Comparison of ENCODE assay signal across 22 cellular contexts in genomic region chrX:45601052-45601451, GRCh38.
DNase-seq lines count a peak whose midpoint lies in the region; ATAC-seq and TF ChIP-seq lines count a peak whose summit lies in the region.
"Had no signal": no experiment of that assay in that cellular context is flagged by ENCODE, and none has a peak within 500 bp of the region (broad histone marks: within the 10 kb centered on the region; RNA-seq: fewer than 3 reads in every experiment).

No MANE protein-coding gene starts in this region.

- no peak overlapping the region for H2BK15ac ChIP-seq in neuronal stem cell (ENCODE audit: low read length)

- H3K27me3 ChIP-seq in HAP-1 (ENCODE audit: low read depth) (no peaks in the 10 kb centered on the region), neuronal stem cell (ENCODE audit: control insufficient read depth in 3 of 3, insufficient read depth in 3 of 3, low read depth in 1 of 3, low read length in 3 of 3) (no peaks in the 10 kb centered on the region)
- H3K27me3 ChIP-seq: BLaER1 had no signal

- H3K27me3 Mint-ChIP-seq in WTC11 (ENCODE audit: low read depth) = no peaks in the 10 kb centered on the region
- H3K27me3 Mint-ChIP-seq: CD4-positive, alpha-beta T cell had no signal

- H3K4me3 Mint-ChIP-seq in WTC11 = no peak overlapping the region
- H3K4me3 Mint-ChIP-seq: CD4-positive, alpha-beta T cell; T-cell had no signal

- ATAC-seq in WTC11 = peak; percentile 75
- ATAC-seq: GM12878, T-cell had no signal

- no peak overlapping the region for H2BK12ac ChIP-seq in neuronal stem cell (ENCODE audit: low read length)

- POLR2A ChIA-PET in WTC11 (lab: Charles Lee) = interaction anchor here (0.5 kb wide), 1 partner anchor 23 kb away, joined by 4 read pairs; no protein-coding TSS in a partner anchor

- H3K9me3 ChIP-seq in HAP-1 = no peaks in the 10 kb centered on the region
- no peaks in the 10 kb centered on the region for H3K9me3 ChIP-seq in neuronal stem cell (replicated peaks in 1 of 2; ENCODE audit: control insufficient read depth in 2 of 2, insufficient read depth in 1 of 2, low read depth in 1 of 2, low read length in 2 of 2)

- CTCF ChIA-PET in WTC11 (lab: Charles Lee) = interaction anchor here (0.8 kb wide), 1 partner anchor 279 kb away, joined by 3 read pairs; no protein-coding TSS in a partner anchor

- H2BK5ac ChIP-seq in neuronal stem cell (ENCODE audit: low read length) = no peak overlapping the region

- H3K9ac ChIP-seq in neuronal stem cell (ENCODE audit: low read depth, low read length, poor library complexity) = no peak overlapping the region
- H3K9ac ChIP-seq: BLaER1, KMS-11 had no signal

- WGBS in neuronal stem cell (ENCODE audit: extremely low coverage in 2 of 2, insufficient read length in 2 of 2, insufficient replicate concordance in 1 of 2), 2 donors = no CpG with 5 or more reads among the region's 5 CpGs

- H3K4me2 ChIP-seq in neuronal stem cell (ENCODE audit: insufficient read depth, low read length, poor library complexity, severe bottlenecking) = no peak overlapping the region
- H3K4me2 ChIP-seq: BLaER1, KMS-11, PC-9 had no signal

- H3K4me3 ChIP-seq in HAP-1 (no peak overlapping the region), neuronal stem cell (ENCODE audit: low read length in 2 of 2) (no peak overlapping the region)
- H3K4me3 ChIP-seq: BLaER1, GM12878, PC-9 had no signal

- no peak for TF ChIP-seq CTCF in WTC11 (IDR thresholded peaks at IDR 0.05)

- H3K4me1 ChIP-seq in HAP-1 = peaks cover 11% of the 10 kb centered on the region
- H3K4me1 ChIP-seq in neuronal stem cell (ENCODE audit: control insufficient read depth in 2 of 2, insufficient read depth in 1 of 2, low read depth in 1 of 2, low read length in 2 of 2) = peaks cover 0 to 4% of the 10 kb centered on the region in 2 donors
- H3K4me1 ChIP-seq: BLaER1 had no signal

- H3K18ac ChIP-seq in neuronal stem cell (ENCODE audit: low read length) = no peak overlapping the region

- peaks cover 4% of the 10 kb centered on the region for H3K9me3 Mint-ChIP-seq in WTC11
- H3K9me3 Mint-ChIP-seq: CD4-positive, alpha-beta T cell had no signal

- H4K91ac ChIP-seq in neuronal stem cell (ENCODE audit: low read depth, low read length, poor library complexity) = no peak overlapping the region

- H3K23ac ChIP-seq in neuronal stem cell (ENCODE audit: low read depth, low read length, poor library complexity) = no peak overlapping the region

- in situ Hi-C loops in HAP-1 (cut with MboI; ENCODE audit: low sequenced_read_pairs) = no loop called here

- H2BK120ac ChIP-seq in neuronal stem cell (ENCODE audit: low read depth, low read length) = no peak overlapping the region

- peak; percentile 73 to 88 for DNase-seq in HAP-1 (ENCODE audit: low spot score in 2 of 2)
- no peak for DNase-seq in WTC11 (ENCODE audit: low spot score)
- peak; percentile 28 for DNase-seq in iPS DF 19.7 (ENCODE audit: low read depth, low spot score)
- no peak for DNase-seq in neuronal stem cell (ENCODE audit: low spot score)
- no peak for DNase-seq in NCI-H2081 treated with DMSO at 0.1 percent for 48 hours (lab: John Stamatoyannopoulos, UW)
- DNase-seq in NCI-H1092 treated with DMSO at 0.1 percent for 48 hours (lab: John Stamatoyannopoulos, UW) = no peak
- no peak for DNase-seq in NCI-H748 (lab: John Stamatoyannopoulos, UW; ENCODE audit: unreplicated experiment)
- no peak for DNase-seq in GM19240 (ENCODE audit: insufficient read length, low spot score)
- DNase-seq: CD4-positive, alpha-beta T cell; COR-L47; DMS79; NCI-H1105; NCI-H2029 treated with DMSO at 0.1 percent for 48 hours; NCI-H2171 treated with DMSO at 0.1 percent for 48 hours; NCI-H524 treated with DMSO at 0.1 percent for 48 hours; PC-9; RPMI8226; SHP77; T-cell had no signal

- no peak overlapping the region for H2AK5ac ChIP-seq in neuronal stem cell (ENCODE audit: low read depth, low read length)

- no peak overlapping the region for H3K14ac ChIP-seq in neuronal stem cell (ENCODE audit: low read length)

- H3K27ac Mint-ChIP-seq in WTC11 = 0 out of 2 replicates have a peak overlapping the region, but pooled peaks have one; percentile 17
- H3K27ac Mint-ChIP-seq: CD4-positive, alpha-beta T cell; T-cell had no signal

- no peak overlapping the region for H4K8ac ChIP-seq in neuronal stem cell (ENCODE audit: low read depth, low read length)

- peak overlapping the region; percentile 2 for H2AFZ ChIP-seq in neuronal stem cell (ENCODE audit: low read length)
- H2AFZ ChIP-seq: PC-9 had no signal

- H3K27ac ChIP-seq in neuronal stem cell (replicated peaks; ENCODE audit: low read length) = no peak overlapping the region
- H3K27ac ChIP-seq: BLaER1, KMS-11, PC-9 had no signal

- no peak overlapping the region for H3K4ac ChIP-seq in neuronal stem cell (ENCODE audit: low read length)

- H3K36me3 Mint-ChIP-seq in WTC11 = peaks cover 3% of the 10 kb centered on the region; the same call in 1 of the 2 replicates
- H3K36me3 Mint-ChIP-seq: T-cell had no signal

- peaks cover 39% of the 10 kb centered on the region for H3K4me1 Mint-ChIP-seq in WTC11
- H3K4me1 Mint-ChIP-seq: T-cell had no signal

- no peaks in the 10 kb centered on the region for H3K79me1 ChIP-seq in neuronal stem cell (ENCODE audit: low read depth, low read length)

- H3K36me3 ChIP-seq in HAP-1 (replicated peaks) = no peaks in the 10 kb centered on the region
- no peaks in the 10 kb centered on the region for H3K36me3 ChIP-seq in neuronal stem cell (replicated peaks in 1 of 2; ENCODE audit: control insufficient read depth in 2 of 2, insufficient read depth in 2 of 2, low read length in 2 of 2)
- H3K36me3 ChIP-seq: BLaER1 had no signal

TF ChIP-seq in WTC11, 78 proteins besides CTCF, POLR2A, EP300 and RAD21 (continues in another document):
- TF ChIP-seq PRDM15 (CRISPR knock-in tag; IDR thresholded peaks at IDR 0.05) (no peak), E2F4 (CRISPR knock-in tag; IDR thresholded peaks at IDR 0.05; ENCODE audit: borderline replicate concordance, low read depth) (no peak), ZBTB43 (CRISPR knock-in tag; IDR thresholded peaks at IDR 0.05) (no peak), GRHL2 (CRISPR knock-in tag; IDR thresholded peaks at IDR 0.05; ENCODE audit: insufficient replicate concordance, severe bottlenecking) (no peak), MLX (CRISPR knock-in tag; IDR thresholded peaks at IDR 0.05) (no peak), ZNF317 (CRISPR knock-in tag; IDR thresholded peaks at IDR 0.05; ENCODE audit: borderline replicate concordance, low read depth) (no peak)

Comparison
In these comparisons a context has a peak if more than half of its experiments do, and no peak if none do; other contexts are left out.
1. DNase-seq: peak in HAP-1 (2 of 2) and iPS DF 19.7 (single experiment); none in WTC11 (single experiment), neuronal stem cell (single experiment), NCI-H2081 treated with DMSO at 0.1 percent for 48 hours (single experiment), NCI-H1092 treated with DMSO at 0.1 percent for 48 hours (single experiment), NCI-H748 (single experiment) and GM19240 (single experiment).